In genomic region chr10:26439436-26440090, GRCh38 we compare ENCODE assay signal across 11 cellular contexts. TPM values are rescaled to one million over a fixed set of nuclear protein-coding genes. Genes with fewer than 3 reads are reported as not detected.
DNase-seq lines count a peak whose midpoint lies in the region; ATAC-seq, FAIRE-seq and TF ChIP-seq lines count a peak whose summit lies in the region.
"Had no signal": no experiment of that assay in that cellular context is flagged by ENCODE, and none has a peak within 500 bp of the region (broad histone marks: within the 10 kb centered on the region; RNA-seq: fewer than 3 reads in every experiment).

No MANE protein-coding gene starts in this region.

- H3K36me3 ChIP-seq in left ventricle myocardium inferior (no peaks in the 10 kb centered on the region), esophagus squamous epithelium (no peaks in the 10 kb centered on the region), tibial artery (no peaks in the 10 kb centered on the region)

- H3K9me3 ChIP-seq in left ventricle myocardium inferior (replicated peaks) (peaks cover 4% of the 10 kb centered on the region), esophagus squamous epithelium (no peaks in the 10 kb centered on the region), tibial artery (no peaks in the 10 kb centered on the region)

- H3K27me3 ChIP-seq in left ventricle myocardium inferior (ENCODE audit: low read depth) = peaks cover 61% of the 10 kb centered on the region
- H3K27me3 ChIP-seq in esophagus squamous epithelium = peaks cover 0 to 27% (median 0%) of the 10 kb centered on the region in 4 donors
- peaks cover 0 to 17% of the 10 kb centered on the region in 2 donors for H3K27me3 ChIP-seq in tibial artery

- peaks cover 7% of the 10 kb centered on the region for H3K4me1 ChIP-seq in left ventricle myocardium inferior
- H3K4me1 ChIP-seq in esophagus squamous epithelium = peaks cover 0 to 14% (median 0%) of the 10 kb centered on the region in 3 donors
- peaks cover 0 to 12% (median 3%) of the 10 kb centered on the region in 4 donors for H3K4me1 ChIP-seq in tibial artery
- H3K4me1 ChIP-seq: foreskin keratinocyte had no signal

- intact Hi-C loops in left ventricle myocardium inferior (cut with micrococcal nuclease) = no loop called here
- intact Hi-C loops in left ventricle myocardium superior (cut with micrococcal nuclease) = no loop called here
- intact Hi-C loops in esophagus squamous epithelium (cut with DNase I) = no loop called here
- intact Hi-C loops in tibial artery (cut with DNase I; ENCODE audit: low total_unique reads) = no loop called here

- peak; percentile 44 for FAIRE-seq in RCC 7860 (lab: Jason Lieb, UNC)

- ATAC-seq in left ventricle myocardium superior (no peak), left lobe of liver (no peak)

- TF ChIP-seq POLR2A in esophagus squamous epithelium (IDR thresholded peaks at IDR 0.05) = no peak

- no peak for DNase-seq in left ventricle myocardium inferior
- DNase-seq in left ventricle myocardium superior = no peak
- peak; percentile 21 for DNase-seq in RCC 7860 (ENCODE audit: low spot score)
- no peak for DNase-seq in esophagus squamous epithelium (lab: John Stamatoyannopoulos, UW)
- no peak for DNase-seq in tibial artery
- no peak for DNase-seq in COR-L47 (lab: John Stamatoyannopoulos, UW)
- no peak for DNase-seq in left lobe of liver (ENCODE audit: low spot score)
- DNase-seq in iPS-NIHi11 (ENCODE audit: low spot score) = no peak
- DNase-seq: foreskin keratinocyte, NCI-H1694 treated with DMSO at 0.1 percent for 48 hours, occipital lobe had no signal

- TF ChIP-seq CTCF in left ventricle myocardium inferior (IDR thresholded peaks at IDR 0.05; ENCODE audit: borderline replicate concordance) = no peak
- no peak for TF ChIP-seq CTCF in esophagus squamous epithelium (IDR thresholded peaks at IDR 0.05)
- TF ChIP-seq CTCF in tibial artery (IDR thresholded peaks at IDR 0.05) = no peak

- H3K27ac ChIP-seq in left ventricle myocardium inferior (replicated peaks) (no peak overlapping the region), esophagus squamous epithelium (peak overlapping the region; percentile 70 to 87 (median 82)), tibial artery (no peak overlapping the region)
- H3K27ac ChIP-seq: foreskin keratinocyte had no signal

- H3K4me3 ChIP-seq in left ventricle myocardium inferior = peak overlapping the region; percentile 65
- peak overlapping the region in 3 of 4 donors; percentile 42 to 65 (median 52) for H3K4me3 ChIP-seq in esophagus squamous epithelium
- H3K4me3 ChIP-seq in tibial artery = peak overlapping the region; percentile 43 to 54

- WGBS in esophagus squamous epithelium, 2 donors = 48 to 57% methylated on average over 13 of the region's 13 CpGs

RNA-seq across cellular contexts. Expression of gene APBB1IP, which starts 1.4 kb away (rescaled TPM):
- total RNA-seq in left ventricle myocardium inferior (2.6 TPM), left ventricle myocardium superior (2.8 TPM), esophagus squamous epithelium (1 to 10 TPM in 3 of 4 donors, under 1 TPM in 1; 0.45 to 5.5 (median 1.7) TPM), left lobe of liver (16.1 TPM)
- total RNA-seq: foreskin keratinocyte had no signal

Comparison
In these comparisons a context has a peak if more than half of its experiments do, and no peak if none do; other contexts are left out.
1. H3K27ac ChIP-seq: peak in esophagus squamous epithelium (4 of 4); none in left ventricle myocardium inferior (single experiment) and tibial artery (0 of 2).
2. Peak in every context shown above with its lines, with median percentiles within 50 percentile points of each other: H3K4me3 ChIP-seq.